ENCODE assay signal across 1 cellular context in genomic region chr5:72587909-72588308, GRCh38.
TF ChIP-seq lines count a peak whose summit lies in the region.

No MANE protein-coding gene starts in this region.

TF ChIP-seq in HepG2, 621 proteins besides CTCF, POLR2A, EP300 and RAD21 (continued from another document):
- TF ChIP-seq NFAT5 (CRISPR knock-in tag; IDR thresholded peaks at IDR 0.05) (no peak), RCOR2 (CRISPR knock-in tag; IDR thresholded peaks at IDR 0.05) (no peak), CAMTA2 (CRISPR knock-in tag; IDR thresholded peaks at IDR 0.05; ENCODE audit: borderline replicate concordance) (no peak), FOXK2 (IDR thresholded peaks at IDR 0.05) (no peak), ZNF232 (CRISPR knock-in tag; IDR thresholded peaks at IDR 0.05; ENCODE audit: borderline replicate concordance) (no peak), HNRNPK (IDR thresholded peaks at IDR 0.05; ENCODE audit: low read depth, low read length, poor library complexity, severe bottlenecking) (no peak), MYC (CRISPR knock-in tag; IDR thresholded peaks at IDR 0.05; ENCODE audit: borderline replicate concordance) (no peak), FOXP1 (IDR thresholded peaks at IDR 0.05) (no peak), FOXP1 (CRISPR knock-in tag; IDR thresholded peaks at IDR 0.05) (no peak), PRDM15 (CRISPR knock-in tag; IDR thresholded peaks at IDR 0.05) (no peak), ZBTB14 (CRISPR knock-in tag; IDR thresholded peaks at IDR 0.05) (no peak), SAP130 (CRISPR knock-in tag; IDR thresholded peaks at IDR 0.05; ENCODE audit: low read depth) (no peak), ELF3 (CRISPR knock-in tag; IDR thresholded peaks at IDR 0.05) (no peak), GTF2F1 (IDR thresholded peaks at IDR 0.05; ENCODE audit: low read length) (no peak), KLF13 (CRISPR knock-in tag; IDR thresholded peaks at IDR 0.05) (no peak), SKIL (CRISPR knock-in tag; IDR thresholded peaks at IDR 0.05; ENCODE audit: borderline replicate concordance) (no peak)
